ENCODE assay signal across 3 cellular contexts in genomic region chr20:50017576-50018248, GRCh38.
A peak's percentile ranks its signal among the peaks of the same experiment; 100 is the strongest.
TF ChIP-seq lines count a peak whose summit lies in the region.

No MANE protein-coding gene starts in this region.

TF ChIP-seq in HEK293, 187 proteins besides CTCF, POLR2A, EP300 and RAD21 (continued from another document):
- TF ChIP-seq ZNF366 (tag by site-specific recombination; conservative IDR thresholded peaks at IDR 0.05) = peak; percentile 85
TF ChIP-seq in HEK293: peak in this region for 1.

TF ChIP-seq in GM12891, 5 proteins besides CTCF, POLR2A, EP300 and RAD21 (continued from another document):
- no peak for TF ChIP-seq SPI1 (IDR thresholded peaks at IDR 0.05; ENCODE audit: low read depth, low read length)
- TF ChIP-seq TAF1 (IDR thresholded peaks at IDR 0.05; ENCODE audit: low read depth, low read length) = no peak
TF ChIP-seq in GM12891: peak in this region for 0.

TF ChIP-seq in SK-N-SH, 30 proteins besides CTCF, POLR2A, EP300 and RAD21:
- no peak for TF ChIP-seq USF2 (IDR thresholded peaks at IDR 0.05; ENCODE audit: borderline replicate concordance, low read depth, low read length)
- TF ChIP-seq NFIC (IDR thresholded peaks at IDR 0.05; ENCODE audit: borderline replicate concordance) = no peak
- no peak for TF ChIP-seq MXI1 (IDR thresholded peaks at IDR 0.05; ENCODE audit: low read depth, low read length)
- TF ChIP-seq MAX (IDR thresholded peaks at IDR 0.05; ENCODE audit: low read depth) = no peak
- no peak for TF ChIP-seq SMC3 (IDR thresholded peaks at IDR 0.05; ENCODE audit: low read depth, low read length)
- no peak for TF ChIP-seq JUND (IDR thresholded peaks at IDR 0.05)
- no peak for TF ChIP-seq ZBTB33 (IDR thresholded peaks at IDR 0.05; ENCODE audit: borderline replicate concordance, low read depth)
- TF ChIP-seq NRF1 (IDR thresholded peaks at IDR 0.05; ENCODE audit: low read depth, low read length) = no peak
- no peak for TF ChIP-seq CHD2 (IDR thresholded peaks at IDR 0.05; ENCODE audit: low read length, partially characterized antibody)
- no peak for TF ChIP-seq USF1 (IDR thresholded peaks at IDR 0.05; ENCODE audit: borderline replicate concordance, low read depth)
